ENCODE assay signal across 8 cellular contexts in the genomic region with DNA sequence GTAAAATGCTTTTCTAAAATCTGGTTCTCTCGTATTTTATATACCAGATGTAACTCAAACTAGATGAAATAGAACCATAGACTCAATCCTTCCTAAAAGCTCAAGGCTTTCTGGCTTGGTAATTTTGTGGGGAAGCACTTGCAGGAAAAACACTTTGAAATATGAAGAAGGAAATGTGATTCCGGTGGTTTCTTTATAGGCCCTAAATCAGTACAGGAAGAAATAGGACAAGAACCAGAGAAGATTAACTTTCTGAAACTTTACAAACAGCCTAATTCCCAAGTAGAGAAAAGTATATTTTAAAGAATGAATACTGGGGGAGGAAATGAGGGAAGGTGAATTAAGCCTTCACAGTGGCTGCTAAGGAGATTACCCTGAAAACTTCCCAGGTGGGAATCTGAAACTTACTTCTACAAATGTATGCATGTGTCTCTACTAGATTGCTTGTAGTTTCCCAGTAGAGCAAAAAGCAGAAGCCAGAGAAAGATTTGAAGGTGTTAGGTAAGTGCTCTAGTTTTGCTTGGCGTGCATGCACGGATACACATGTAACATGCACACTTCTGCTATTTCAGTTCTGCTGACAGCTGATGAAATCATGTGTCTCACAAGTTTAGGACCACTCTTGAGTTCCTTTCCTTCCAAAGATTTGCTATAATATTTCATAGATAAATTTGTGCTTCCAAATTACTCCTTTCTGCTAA.
A peak's percentile ranks its signal among the peaks of the same experiment; 100 is the strongest.
DNase-seq lines count a peak whose midpoint lies in the region; ATAC-seq and TF ChIP-seq lines count a peak whose summit lies in the region.

No MANE protein-coding gene starts in this region.

- in situ Hi-C loops in GM23248 (cut with MboI), result no loop called here

- no peak overlapping the region for H3K9ac ChIP-seq in neural progenitor cell
- H3K9ac ChIP-seq in GM23248, result no peak overlapping the region

- H3K27me3 Mint-ChIP-seq in neural progenitor cell (ENCODE audit: insufficient read depth, low read depth), result no peaks in the 10 kb centered on the region

- peaks cover 63% of the 10 kb centered on the region for H4K20me1 ChIP-seq in neural progenitor cell (ENCODE audit: low read depth)
- H4K20me1 ChIP-seq in GM23248 (ENCODE audit: insufficient read depth), result peaks cover 4% of the 10 kb centered on the region; the same call in 1 of the 2 replicates

- no peaks in the 10 kb centered on the region for H3K36me3 Mint-ChIP-seq in neural progenitor cell

- no peaks in the 10 kb centered on the region for H3K9me3 Mint-ChIP-seq in neural progenitor cell

- H3K36me3 ChIP-seq in neural progenitor cell (no peaks in the 10 kb centered on the region), GM23248 (ENCODE audit: low read depth) (no peaks in the 10 kb centered on the region)

- H3F3A ChIP-seq in neural progenitor cell (ENCODE audit: low read depth) (peaks cover 51% of the 10 kb centered on the region), GM23248 (ENCODE audit: insufficient read depth) (0 out of 2 replicates have a peak, but pooled peaks cover 8% of the 10 kb centered on the region)

- no peak for TF ChIP-seq CTCF in neural progenitor cell (IDR thresholded peaks at IDR 0.05)

- ATAC-seq in GM18868 (IDR thresholded peaks at IDR 0.05; ENCODE audit: unreplicated experiment) (peak; percentile 95), HG02852 (IDR thresholded peaks at IDR 0.05; ENCODE audit: unreplicated experiment) (peak; percentile 96)

- H3K4me1 Mint-ChIP-seq in neural progenitor cell, result peaks cover 46% of the 10 kb centered on the region

- H3K9me3 ChIP-seq in neural progenitor cell (ENCODE audit: low read depth) (no peaks in the 10 kb centered on the region), GM23248 (ENCODE audit: low read depth) (no peaks in the 10 kb centered on the region)

- H3K27me3 ChIP-seq in neural progenitor cell (no peaks in the 10 kb centered on the region), GM23248 (replicated peaks; ENCODE audit: insufficient read depth) (no peaks in the 10 kb centered on the region)

- no peak overlapping the region for H3K27ac Mint-ChIP-seq in neural progenitor cell

- H3K9me2 ChIP-seq in GM23248 (ENCODE audit: insufficient read depth), result no peaks in the 10 kb centered on the region

- DNase-seq in OCI-M1 (lab: John Stamatoyannopoulos, UW), result peak; percentile 51
- no peak for DNase-seq in neural progenitor cell (ENCODE audit: low spot score)
- no peak for DNase-seq in activated CD4-positive, CD25-positive, alpha-beta regulatory T cell treated with anti-CD3 and anti-CD28 coated beads, Interleukin-2, amount 50 U/mL, for 72 hours
- no peak for DNase-seq in GM23248
- DNase-seq in pons (ENCODE audit: low spot score), result no peak
- no peak for DNase-seq in AG08395 (ENCODE audit: low spot score)

- H3K27ac ChIP-seq in neural progenitor cell (peak overlapping the region; percentile 48), GM23248 (no peak overlapping the region)

- H3K4me2 ChIP-seq in neural progenitor cell (peak overlapping the region; percentile 50), GM23248 (ENCODE audit: unreplicated experiment) (no peak overlapping the region)

- H2AFZ ChIP-seq in neural progenitor cell (replicated peaks), result no peak overlapping the region
- H2AFZ ChIP-seq in GM23248, result no peak overlapping the region

- no peak overlapping the region for H3K4me3 Mint-ChIP-seq in neural progenitor cell

- H3K4me1 ChIP-seq in neural progenitor cell, result peaks cover 73% of the 10 kb centered on the region
- H3K4me1 ChIP-seq in GM23248 (ENCODE audit: insufficient read depth), result peaks cover 28% of the 10 kb centered on the region

- WGBS in GM23248 (ENCODE audit: low coverage in 1 of 2, low lambda C conversion rate in 2 of 2, missing lambda C conversion rate in 2 of 2), 2 experiments, result 59 to 67% methylated on average over 4 of the region's 4 CpGs

- no peak overlapping the region for H3K4me3 ChIP-seq in neural progenitor cell
- H3K4me3 ChIP-seq in GM23248, result no peak overlapping the region

- H3K79me2 ChIP-seq in neural progenitor cell (ENCODE audit: low read depth) (peaks cover 99% of the 10 kb centered on the region), GM23248 (ENCODE audit: insufficient read depth) (peaks cover 96% of the 10 kb centered on the region)
